8 cellular contexts compared by ENCODE assay signal in the genomic region with DNA sequence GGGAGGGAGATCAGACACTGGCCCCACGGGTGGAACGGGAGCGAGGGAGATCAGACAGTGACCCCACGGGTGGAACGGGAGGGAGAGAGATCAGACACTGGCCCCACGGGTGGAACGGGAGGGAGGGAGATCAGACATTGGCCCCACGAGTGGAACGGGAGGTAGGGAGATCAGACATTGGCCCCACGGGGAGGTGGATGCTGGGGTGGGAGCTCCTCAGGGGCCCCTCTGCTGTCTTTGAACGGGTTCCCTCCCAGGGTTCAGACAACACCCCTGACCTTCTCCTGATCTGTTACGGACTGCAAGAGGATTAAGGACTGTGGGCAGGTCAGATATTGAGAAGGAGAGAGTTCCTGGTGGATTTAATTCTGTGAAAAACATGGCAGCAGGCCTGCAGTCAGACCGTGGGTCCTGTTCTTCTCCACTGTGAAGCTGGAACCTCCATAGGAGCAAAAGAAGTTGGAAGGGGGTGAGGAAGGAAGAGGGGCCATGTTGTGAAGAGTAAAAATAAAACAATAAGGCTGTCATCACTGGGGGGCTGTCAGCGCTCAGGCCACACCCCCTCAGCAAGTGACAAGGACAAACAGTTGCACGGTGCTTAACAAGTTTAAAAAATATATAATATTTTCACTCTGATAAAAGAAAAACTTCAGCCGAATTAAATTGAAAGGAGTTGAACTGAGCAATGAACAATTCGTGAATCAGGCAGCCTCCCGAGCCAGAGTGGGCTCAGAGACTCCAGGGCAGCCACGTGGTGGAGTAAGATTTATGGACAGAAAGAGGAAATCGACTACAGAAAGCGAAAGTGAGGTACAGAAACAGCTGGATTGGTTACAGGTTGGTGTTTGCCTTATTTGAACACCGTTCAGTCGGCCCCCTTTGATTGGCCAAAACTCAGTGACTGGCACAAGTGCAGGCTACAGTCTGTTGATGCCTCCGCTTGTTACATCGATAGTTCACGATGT.
DNase-seq lines count a peak whose midpoint lies in the region; ATAC-seq and TF ChIP-seq lines count a peak whose summit lies in the region.

No MANE protein-coding gene starts in this region.

- H3K9me3 ChIP-seq in esophagus muscularis mucosa: no peaks in the 10 kb centered on the region

- ATAC-seq in left cardiac atrium: no peak
- ATAC-seq in HG02840 (IDR thresholded peaks at IDR 0.05; ENCODE audit: low FRiP score, unreplicated experiment): no peak

- TF ChIP-seq CTCF in esophagus muscularis mucosa (IDR thresholded peaks at IDR 0.05) (no peak), endothelial cell (IDR thresholded peaks at IDR 0.05; ENCODE audit: unreplicated experiment) (no peak), brain microvascular endothelial cell (IDR thresholded peaks at IDR 0.05; ENCODE audit: low read depth, low read length, missing control alignments) (no peak)

- DNase-seq in GM19238 (ENCODE audit: insufficient read length, low spot score): peak; percentile 28
- DNase-seq in activated CD4-positive, alpha-beta T cell treated with anti-CD3 and anti-CD28 coated beads for 4 hours: peak; percentile 62 to 64
- no peak for DNase-seq in esophagus muscularis mucosa (ENCODE audit: extremely low spot score)
- DNase-seq in stimulated activated CD4-positive, alpha-beta T cell treated with anti-CD3 and anti-CD28 coated beads, Interleukin-2, amount 100 ng/mL, for 4 hours (ENCODE audit: low read depth): peak; percentile 60
- no peak for DNase-seq in endothelial cell (ENCODE audit: low spot score)
- no peak for DNase-seq in left cardiac atrium
- no peak for DNase-seq in brain microvascular endothelial cell

- H3K27ac Mint-ChIP-seq in endothelial cell (ENCODE audit: unreplicated experiment): no peak overlapping the region

- no peak for TF ChIP-seq POLR2A in esophagus muscularis mucosa (IDR thresholded peaks at IDR 0.05; ENCODE audit: low read depth)

- H3K36me3 Mint-ChIP-seq in endothelial cell (ENCODE audit: low read depth, unreplicated experiment): no peaks in the 10 kb centered on the region

- WGBS in esophagus muscularis mucosa: 73% methylated on average over 26 of the region's 26 CpGs

- H3K4me3 ChIP-seq in esophagus muscularis mucosa (peak overlapping the region; percentile 5 to 24 (median 16)), brain microvascular endothelial cell (ENCODE audit: low read depth, low read length) (no peak overlapping the region)

- H3K4me3 Mint-ChIP-seq in endothelial cell (ENCODE audit: unreplicated experiment): no peak overlapping the region

- H3K9me3 Mint-ChIP-seq in endothelial cell (ENCODE audit: unreplicated experiment): no peaks in the 10 kb centered on the region

- in situ Hi-C loops in brain microvascular endothelial cell (cut with HindIII; ENCODE audit: low pct_ligation_motif_present, low sequenced_read_pairs): no loop called here

- intact Hi-C loops in esophagus muscularis mucosa (cut with DNase I) (no loop called here), left cardiac atrium (cut with DNase I) (loop anchor here in 1 of 2 donors (10.0 kb wide), 1 partner anchor 85 kb away; no protein-coding TSS in a partner anchor)

- peaks cover 0 to 33% (median 25%) of the 10 kb centered on the region in 4 donors for H3K4me1 ChIP-seq in esophagus muscularis mucosa

- peaks cover 8% of the 10 kb centered on the region for H3K27me3 Mint-ChIP-seq in endothelial cell (ENCODE audit: unreplicated experiment)

- H3K27ac ChIP-seq in esophagus muscularis mucosa (replicated peaks in 1 of 4) (peak overlapping the region; percentile 15 to 63 (median 42)), brain microvascular endothelial cell (no peak overlapping the region)

- no peaks in the 10 kb centered on the region for H3K27me3 ChIP-seq in esophagus muscularis mucosa
- peaks cover 4% of the 10 kb centered on the region for H3K27me3 ChIP-seq in brain microvascular endothelial cell (replicated peaks)

- no peaks in the 10 kb centered on the region for H3K36me3 ChIP-seq in esophagus muscularis mucosa
- no peaks in the 10 kb centered on the region for H3K36me3 ChIP-seq in brain microvascular endothelial cell (replicated peaks)

- H3K4me1 Mint-ChIP-seq in endothelial cell (ENCODE audit: unreplicated experiment): peaks cover 2% of the 10 kb centered on the region

- no peak for TF ChIP-seq EP300 in esophagus muscularis mucosa (IDR thresholded peaks at IDR 0.05)

Comparison
In these comparisons a context has a peak if more than half of its experiments do, and no peak if none do; other contexts are left out.
1. DNase-seq: peak in GM19238 (single experiment), activated CD4-positive, alpha-beta T cell treated with anti-CD3 and anti-CD28 coated beads for 4 hours (2 of 2) and stimulated activated CD4-positive, alpha-beta T cell treated with anti-CD3 and anti-CD28 coated beads, Interleukin-2, amount 100 ng/mL, for 4 hours (single experiment); none in esophagus muscularis mucosa (single experiment), endothelial cell (single experiment), left cardiac atrium (single experiment) and brain microvascular endothelial cell (single experiment).